22 cellular contexts compared by ENCODE assay signal in genomic region chr6:119306396-119306968, GRCh38.
"Had no signal": no experiment of that assay in that cellular context is flagged by ENCODE, and none has a peak within 500 bp of the region (broad histone marks: within the 10 kb centered on the region; RNA-seq: fewer than 3 reads in every experiment).

No MANE protein-coding gene starts in this region.

- H3K4me3 ChIP-seq: dorsolateral prefrontal cortex, esophagus muscularis mucosa, gastroesophageal sphincter, heart left ventricle, hepatocyte, lung, prostate gland, right atrium auricular region, skin epidermis, thoracic aorta, transverse colon had no signal

- DNase-seq: dorsolateral prefrontal cortex; effector CD4-positive, alpha-beta T cell; foreskin keratinocyte; heart left ventricle; kidney; naive thymus-derived CD8-positive, alpha-beta T cell; nephron progenitor cell; nucleus accumbens; stimulated activated CD4-positive, alpha-beta T cell treated with anti-CD3 and anti-CD28 coated beads, Interleukin-15, amount 100 ng/mL, for 24 hours; stimulated activated CD4-positive, alpha-beta T cell treated with anti-CD3 and anti-CD28 coated beads, Interleukin-2, amount 100 ng/mL, for 48 hours; stimulated activated naive B cell treated with anti-CD40 and anti-IgM and Interleukin-4, amounts not matched to agents 10 μg/mL and 1 μg/mL and 100 μg/mL, for 72 hours; transverse colon had no signal

- ATAC-seq: foreskin keratinocyte; gastroesophageal sphincter; heart left ventricle; left lobe of liver; naive thymus-derived CD8-positive, alpha-beta T cell; stimulated activated naive B cell treated with anti-CD40 and anti-IgM and Interleukin-4, amounts not matched to agents 10 μg/mL and 1 μg/mL and 100 μg/mL, for 72 hours had no signal

- H3K9me3 ChIP-seq: esophagus muscularis mucosa, gastroesophageal sphincter, heart left ventricle, prostate gland, right atrium auricular region, thoracic aorta, transverse colon had no signal

- H3K4me1 ChIP-seq: foreskin keratinocyte, prostate gland had no signal

- H3K36me3 ChIP-seq: prostate gland, right atrium auricular region, thoracic aorta had no signal

- H2AFZ ChIP-seq: hepatocyte had no signal

- FAIRE-seq: kidney had no signal

- H3K27me3 ChIP-seq: dorsolateral prefrontal cortex, esophagus muscularis mucosa, foreskin keratinocyte, gastroesophageal sphincter, heart left ventricle, hepatocyte, right atrium auricular region, transverse colon had no signal

- H3K27ac ChIP-seq: dorsolateral prefrontal cortex, epithelial cell of prostate, esophagus muscularis mucosa, foreskin keratinocyte, gastroesophageal sphincter, heart left ventricle, prostate gland, right atrium auricular region, skin epidermis, thoracic aorta, transverse colon had no signal
